Comparison of ENCODE assay signal across 13 cellular contexts in genomic region chr1:203200059-203200553, GRCh38. TPM values are rescaled to one million over a fixed set of nuclear protein-coding genes. Genes with fewer than 3 reads are reported as not detected.
DNase-seq lines count a peak whose midpoint lies in the region; ATAC-seq and TF ChIP-seq lines count a peak whose summit lies in the region.
"Had no signal": no experiment of that assay in that cellular context is flagged by ENCODE, and none has a peak within 500 bp of the region (broad histone marks: within the 10 kb centered on the region; RNA-seq: fewer than 3 reads in every experiment).

No MANE protein-coding gene starts in this region.

- WGBS in spleen, 5 donors: 34 to 68% (median 42%) methylated on average over 7 of the region's 7 CpGs

- TF ChIP-seq POLR2A in breast epithelium (IDR thresholded peaks at IDR 0.05) (no peak), spleen (IDR thresholded peaks at IDR 0.05) (no peak), erythroblast (IDR thresholded peaks at IDR 0.05; ENCODE audit: low read length) (no peak)

- TF ChIP-seq CTCF in breast epithelium (IDR thresholded peaks at IDR 0.05) (no peak), spleen (IDR thresholded peaks at IDR 0.05 in 8 of 11, conservative IDR thresholded peaks at IDR 0.05 in 3 of 11) (no peak)

- H3K27me3 ChIP-seq in breast epithelium (peaks cover 0 to 2% of the 10 kb centered on the region in 2 donors), spleen (replicated peaks in 1 of 7) (peaks cover 0 to 11% (median 0%) of the 10 kb centered on the region in 7 donors)

- intact Hi-C loops in breast epithelium (cut with DNase I; ENCODE audit: low total_unique reads) (no loop called here), spleen (cut with DNase I; ENCODE audit: low total_unique reads) (no loop called here)

- DNase-seq in GM04504 (ENCODE audit: low read depth) (peak; percentile 28), breast epithelium (ENCODE audit: low spot score in 2 of 2) (peak in 1 of 2 donors; percentile 89), inferior parietal cortex (ENCODE audit: extremely low spot score) (peak; percentile 70), spleen (no peak), erythroblast (lab: John Stamatoyannopoulos, UW) (no peak), NCI-H1694 (lab: John Stamatoyannopoulos, UW) (no peak)
- DNase-seq: DMS53; MM.1S; stimulated activated CD8-positive, alpha-beta memory T cell treated with anti-CD3 and anti-CD28 coated beads, Interleukin-4, amount 100 ng/mL, for 48 hours had no signal

- H3K4me1 ChIP-seq in breast epithelium (peaks cover 0 to 11% of the 10 kb centered on the region in 2 donors), spleen (peaks cover 0 to 38% (median 20%) of the 10 kb centered on the region in 6 donors)

- H3K9me3 ChIP-seq in breast epithelium (no peaks in the 10 kb centered on the region), spleen (no peaks in the 10 kb centered on the region)

- ATAC-seq in GM18870 (IDR thresholded peaks at IDR 0.05; ENCODE audit: unreplicated experiment): no peak
- no peak for ATAC-seq in HG02884 (IDR thresholded peaks at IDR 0.05; ENCODE audit: unreplicated experiment)

- H3K4me3 ChIP-seq in breast epithelium: peak overlapping the region in 1 of 3 donors; percentile 25
- no peak overlapping the region for H3K4me3 ChIP-seq in spleen
- H3K4me3 ChIP-seq: SK-N-MC had no signal

- H3K27ac ChIP-seq in breast epithelium (peak overlapping the region; percentile 73 to 92), spleen (peak overlapping the region in 7 of 8 donors; percentile 23 to 86 (median 62))
- H3K27ac ChIP-seq: SK-N-MC had no signal

- H3K36me3 ChIP-seq in breast epithelium (no peaks in the 10 kb centered on the region), spleen (no peaks in the 10 kb centered on the region)

RNA-seq across cellular contexts. Expression of gene CHI3L1, which starts 13.6 kb away (rescaled TPM):
- 100 to 1,000 TPM in 2 of 3 donors, 10 to 100 TPM in 1; 14.2 to 638 (median 426) TPM for total RNA-seq in breast epithelium
- total RNA-seq in spleen: 10 to 100 TPM in 4 of 7 donors, 1 to 10 TPM in 3; 7.1 to 41.2 (median 15.2) TPM
- 10 to 100 TPM in 2 of 3 donors, 1 to 10 TPM in 1; 2.7 to 40.8 (median 15.7) TPM for polyA plus RNA-seq in spleen

RNA-seq across cellular contexts. Expression of gene MYBPH, which starts 24.5 kb away (rescaled TPM):
- total RNA-seq in breast epithelium (under 1 TPM in 1 of 3 donors, not detected in 2; 0.66 TPM), spleen (1 to 10 TPM in 1 of 7 donors, under 1 TPM in 3, not detected in 3; 0.32 to 2.7 (median 0.74) TPM)
- under 1 TPM; 0.09 to 0.23 (median 0.22) TPM for polyA plus RNA-seq in spleen
- total RNA-seq: epithelial cell of proximal tubule had no signal

RNA-seq across cellular contexts. Expression of gene CHIT1, which starts 29.4 kb away (rescaled TPM):
- total RNA-seq in breast epithelium (10 to 100 TPM in 1 of 3 donors, 1 to 10 TPM in 1, not detected in 1; 5.1 to 15.2 TPM), spleen (10 to 100 TPM in 2 of 7 donors, 1 to 10 TPM in 5; 2.2 to 31.0 (median 7.8) TPM)
- 100 to 1,000 TPM in 1 of 3 donors, 1 to 10 TPM in 2; 2.0 to 165 (median 2.2) TPM for polyA plus RNA-seq in spleen
- total RNA-seq: epithelial cell of proximal tubule had no signal

Comparison
In these comparisons a context has a peak if more than half of its experiments do, and no peak if none do; other contexts are left out.
1. DNase-seq: peak in GM04504 (single experiment) and inferior parietal cortex (single experiment); none in spleen (single experiment), erythroblast (0 of 2) and NCI-H1694 (single experiment).